In genomic region chr22:29326481-29326880, GRCh38 we compare ENCODE assay signal across 21 cellular contexts. TPM values are rescaled to one million over a fixed set of nuclear protein-coding genes. Genes with fewer than 3 reads are reported as not detected.
DNase-seq lines count a peak whose midpoint lies in the region; ATAC-seq lines count a peak whose summit lies in the region.
"Had no signal": no experiment of that assay in that cellular context is flagged by ENCODE, and none has a peak within 500 bp of the region (broad histone marks: within the 10 kb centered on the region; RNA-seq: fewer than 3 reads in every experiment).

No MANE protein-coding gene starts in this region.

- no peaks in the 10 kb centered on the region for H3K9me3 Mint-ChIP-seq in naive B cell
- H3K9me3 Mint-ChIP-seq in stimulated activated memory B cell treated with anti-CD40 and anti-IgM and Interleukin-4, amounts not matched to agents 10 μg/mL and 1 μg/mL and 100 μg/mL, for 72 hours, result no peaks in the 10 kb centered on the region
- H3K9me3 Mint-ChIP-seq: CD4-positive, CD25-positive, alpha-beta regulatory T cell had no signal

- H3K4me1 Mint-ChIP-seq in naive B cell, result peaks cover 0 to 8% (median 1%) of the 10 kb centered on the region in 3 donors
- H3K4me1 Mint-ChIP-seq in stimulated activated memory B cell treated with anti-CD40 and anti-IgM and Interleukin-4, amounts not matched to agents 10 μg/mL and 1 μg/mL and 100 μg/mL, for 72 hours, result no peaks in the 10 kb centered on the region
- H3K4me1 Mint-ChIP-seq: B cell had no signal

- H3K4me3 Mint-ChIP-seq in naive B cell, result no peak overlapping the region
- H3K4me3 Mint-ChIP-seq in stimulated activated memory B cell treated with anti-CD40 and anti-IgM and Interleukin-4, amounts not matched to agents 10 μg/mL and 1 μg/mL and 100 μg/mL, for 72 hours, result no peak overlapping the region
- H3K4me3 Mint-ChIP-seq: B cell; CD4-positive, CD25-positive, alpha-beta regulatory T cell had no signal

- DNase-seq in Right ventricle myocardium superior (peak; percentile 16), cardiac septum (ENCODE audit: low spot score) (no peak), naive B cell (no peak), SW 1271 (lab: John Stamatoyannopoulos, UW) (no peak), DMS 273 (lab: John Stamatoyannopoulos, UW; ENCODE audit: unreplicated experiment) (no peak)
- DNase-seq: 8988T; CD4-positive, CD25-positive, alpha-beta regulatory T cell; COR-L47; KG1; NCI-H1105 treated with DMSO at 0.1 percent for 48 hours; NCI-H1694; NCI-H2081 treated with DMSO at 0.1 percent for 48 hours; NCI-H774; OCI-M1; SIG-M5 had no signal

- peak overlapping the region in 4 of 6 donors; percentile 28 to 91 (median 52) for H3K27ac Mint-ChIP-seq in naive B cell
- no peak overlapping the region for H3K27ac Mint-ChIP-seq in stimulated activated memory B cell treated with anti-CD40 and anti-IgM and Interleukin-4, amounts not matched to agents 10 μg/mL and 1 μg/mL and 100 μg/mL, for 72 hours
- H3K27ac Mint-ChIP-seq: B cell; CD4-positive, CD25-positive, alpha-beta regulatory T cell had no signal

- H3K27me3 Mint-ChIP-seq in naive B cell, result no peaks in the 10 kb centered on the region
- no peaks in the 10 kb centered on the region for H3K27me3 Mint-ChIP-seq in stimulated activated memory B cell treated with anti-CD40 and anti-IgM and Interleukin-4, amounts not matched to agents 10 μg/mL and 1 μg/mL and 100 μg/mL, for 72 hours
- H3K27me3 Mint-ChIP-seq: B cell; CD4-positive, CD25-positive, alpha-beta regulatory T cell had no signal

- ATAC-seq in Right ventricle myocardium superior (ENCODE audit: poor library complexity) (no peak), naive B cell (ENCODE audit: low read depth in 2 of 2) (no peak), GM19324 (IDR thresholded peaks at IDR 0.05; ENCODE audit: low FRiP score, unreplicated experiment) (no peak)
- no peak for ATAC-seq in stimulated activated memory B cell treated with anti-CD40 and anti-IgM and Interleukin-4, amounts not matched to agents 10 μg/mL and 1 μg/mL and 100 μg/mL, for 72 hours

- intact Hi-C loops in Right ventricle myocardium superior (cut with DNase I), result no loop called here
- intact Hi-C loops in cardiac septum (cut with DNase I), result no loop called here

- H3K27ac ChIP-seq in cingulate gyrus (ENCODE audit: low read depth, low read length), result peak overlapping the region; percentile 41

- peaks cover 6 to 8% of the 10 kb centered on the region in 2 donors for H3K36me3 Mint-ChIP-seq in naive B cell
- H3K36me3 Mint-ChIP-seq in stimulated activated memory B cell treated with anti-CD40 and anti-IgM and Interleukin-4, amounts not matched to agents 10 μg/mL and 1 μg/mL and 100 μg/mL, for 72 hours, result peaks cover 45% of the 10 kb centered on the region

RNA-seq across cellular contexts. Expression of gene RASL10A, which starts 11.0 kb away (rescaled TPM):
- 1.3 TPM for total RNA-seq in Right ventricle myocardium superior
- total RNA-seq in cardiac septum, result 1.3 TPM
- polyA plus RNA-seq in naive B cell (ENCODE audit: low read depth in 6 of 6), result not detected
- total RNA-seq: CD4-positive, CD25-positive, alpha-beta regulatory T cell; NCI-H460 had no signal
- polyA plus RNA-seq: AG04450; CD4-positive, CD25-positive, alpha-beta regulatory T cell had no signal

RNA-seq across cellular contexts. Expression of gene GAS2L1, which starts 20.0 kb away (rescaled TPM):
- total RNA-seq in Right ventricle myocardium superior (24.4 TPM), cardiac septum (13.0 TPM)
- 1 to 10 TPM in 3 of 6 donors, under 1 TPM in 2, not detected in 1; 0.39 to 1.2 (median 1.0) TPM for polyA plus RNA-seq in naive B cell (ENCODE audit: low read depth in 6 of 6)
- total RNA-seq: B cell had no signal

RNA-seq across cellular contexts. Expression of gene EWSR1, which starts 58.4 kb away (rescaled TPM):
- 108 TPM for total RNA-seq in Right ventricle myocardium superior
- 138 TPM for total RNA-seq in cardiac septum
- polyA plus RNA-seq in naive B cell (ENCODE audit: low read depth in 6 of 6), result 100 to 1,000 TPM; 175 to 252 (median 194) TPM

RNA-seq across cellular contexts. Expression of gene RHBDD3, which starts 58.7 kb away (rescaled TPM):
- total RNA-seq in Right ventricle myocardium superior, result 11.7 TPM
- 16.7 TPM for total RNA-seq in cardiac septum
- polyA plus RNA-seq in naive B cell (ENCODE audit: low read depth in 6 of 6), result 1 to 10 TPM in 4 of 6 donors, under 1 TPM in 1, not detected in 1; 0.72 to 4.2 (median 2.9) TPM
